Comparison of ENCODE assay signal across 22 cellular contexts in genomic region chr22:41354979-41355378, GRCh38.
"Had no signal": no experiment of that assay in that cellular context is flagged by ENCODE, and none has a peak within 500 bp of the region (broad histone marks: within the 10 kb centered on the region; RNA-seq: fewer than 3 reads in every experiment).

No MANE protein-coding gene starts in this region.

- H3K27ac ChIP-seq: colonic mucosa, foreskin keratinocyte, parathyroid adenoma, psoas muscle, right lobe of liver had no signal

- H3K4me3 ChIP-seq: colonic mucosa, lung, psoas muscle, right lobe of liver, spleen, tibial nerve had no signal

- ATAC-seq: foreskin keratinocyte; left cardiac atrium; left ventricle myocardium superior; natural killer cell treated with Interleukin-12 subunit alpha and Interleukin-12 subunit beta and Interleukin-15 and Interleukin-18, amount 100 ng/mL, for 72 hours; stimulated activated memory B cell treated with anti-CD40 and anti-IgM and Interleukin-4, amounts not matched to agents 10 μg/mL and 1 μg/mL and 100 μg/mL, for 72 hours had no signal

- H3K27me3 ChIP-seq: colonic mucosa, foreskin keratinocyte, right lobe of liver, spleen, tibial nerve had no signal

- H3K9ac ChIP-seq: parathyroid adenoma had no signal

- H3K4me1 ChIP-seq: colonic mucosa, foreskin keratinocyte, parathyroid adenoma, psoas muscle, spleen had no signal

- DNase-seq: colonic mucosa; dermis blood vessel endothelial cell; endodermal cell; erythroblast; foreskin keratinocyte; immature natural killer cell; left cardiac atrium; left ventricle myocardium superior; mesenchymal stem cell; midbrain; retina; right lobe of liver; spleen; stimulated activated CD4-positive, alpha-beta T cell treated with anti-CD3 and anti-CD28 coated beads, Interleukin-15, amount 100 ng/mL, for 24 hours; stimulated activated CD4-positive, alpha-beta T cell treated with anti-CD3 and anti-CD28 coated beads, Interleukin-1b, Interleukin-23, amount 100 ng/mL, for 48 hours; stimulated activated CD4-positive, alpha-beta T cell treated with anti-CD3 and anti-CD28 coated beads, Interleukin-4, amount 100 ng/mL, for 24 hours had no signal

- H2AFZ ChIP-seq: parathyroid adenoma had no signal

- H3K79me2 ChIP-seq: parathyroid adenoma had no signal

- H3K9me3 ChIP-seq: colonic mucosa, psoas muscle, right lobe of liver, spleen, tibial nerve had no signal
